ENCODE assay signal across 8 cellular contexts in genomic region chr5:95959964-95960801, GRCh38. TPM values are rescaled to one million over a fixed set of nuclear protein-coding genes. Genes with fewer than 3 reads are reported as not detected.
DNase-seq lines count a peak whose midpoint lies in the region; ATAC-seq and TF ChIP-seq lines count a peak whose summit lies in the region.

No MANE protein-coding gene starts in this region.

- H3K27ac Mint-ChIP-seq in activated CD8-positive, alpha-beta T cell treated with anti-CD3 and anti-CD28 coated beads, Interleukin-2, amount 10 ng/mL, durations not matched to agents 7 days and 5 days, result peak overlapping the region; percentile 84

- no peak for TF ChIP-seq RAD21 in HCT116 (IDR thresholded peaks at IDR 0.05; ENCODE audit: low read depth)

- H3K4me1 ChIP-seq in BE2C (no peaks in the 10 kb centered on the region), HCT116 (ENCODE audit: control insufficient read depth in 1 of 2, insufficient read depth in 2 of 2, low read length in 2 of 2) (peaks cover 21 to 48% of the 10 kb centered on the region in 2 experiments), osteoblast (ENCODE audit: insufficient read depth, low read length) (peaks cover 44% of the 10 kb centered on the region)

- no peak for TF ChIP-seq POLR2A in HCT116 (IDR thresholded peaks at IDR 0.05; ENCODE audit: borderline replicate concordance, extremely low read depth, insufficient read depth, insufficient read length)

- no peaks in the 10 kb centered on the region for H3K9me3 Mint-ChIP-seq in activated CD8-positive, alpha-beta T cell treated with anti-CD3 and anti-CD28 coated beads, Interleukin-2, amount 10 ng/mL, durations not matched to agents 7 days and 5 days (ENCODE audit: insufficient read depth)

- BruUV-seq in HCT116 (replicated peaks; lab: Mats Ljungman, UMichigan), result TSS peak; percentile 41

- H4K20me1 ChIP-seq in HCT116 (ENCODE audit: insufficient read depth) (no peaks in the 10 kb centered on the region), osteoblast (ENCODE audit: insufficient read depth, low read length) (peaks cover 58% of the 10 kb centered on the region)

- ATAC-seq in HCT116, result no peak
- no peak for ATAC-seq in activated CD8-positive, alpha-beta T cell treated with anti-CD3 and anti-CD28 coated beads, Interleukin-2, amount 10 ng/mL, durations not matched to agents 7 days and 5 days
- ATAC-seq in activated CD4-positive, CD25-positive, alpha-beta regulatory T cell treated with anti-CD3 and anti-CD28 coated beads, Interleukin-2, amount 50 U/mL, for 24 hours, result no peak

- H2AFZ ChIP-seq in HCT116 (ENCODE audit: low read depth, low read length, poor library complexity, severe bottlenecking), result no peak overlapping the region
- no peak overlapping the region for H2AFZ ChIP-seq in osteoblast (ENCODE audit: low read length)

- DNase-seq in BE2C, result no peak
- DNase-seq in HCT116 (ENCODE audit: low read depth, low spot score), result no peak
- no peak for DNase-seq in activated CD8-positive, alpha-beta T cell treated with anti-CD3 and anti-CD28 coated beads, Interleukin-2, amount 10 ng/mL, durations not matched to agents 7 days and 5 days
- peak; percentile 6 for DNase-seq in germinal center (ENCODE audit: low spot score)
- DNase-seq in osteoblast (ENCODE audit: insufficient read length, low spot score, missing footprints), result peak; percentile 60
- no peak for DNase-seq in GM19240 (ENCODE audit: insufficient read length, low spot score)
- DNase-seq in NCI-H345 treated with DMSO at 0.1 percent for 48 hours (lab: John Stamatoyannopoulos, UW; ENCODE audit: unreplicated experiment), result no peak

- peaks cover 43% of the 10 kb centered on the region for H3K79me2 ChIP-seq in HCT116 (ENCODE audit: insufficient read depth, low read length)
- peaks cover 64% of the 10 kb centered on the region for H3K79me2 ChIP-seq in osteoblast (ENCODE audit: insufficient read depth, low read length)

- H3K36me3 Mint-ChIP-seq in activated CD8-positive, alpha-beta T cell treated with anti-CD3 and anti-CD28 coated beads, Interleukin-2, amount 10 ng/mL, durations not matched to agents 7 days and 5 days (ENCODE audit: low read depth), result no peaks in the 10 kb centered on the region

- H3K4me2 ChIP-seq in HCT116 (ENCODE audit: low read length), result peak overlapping the region; percentile 92
- peak overlapping the region; percentile 93 for H3K4me2 ChIP-seq in osteoblast (ENCODE audit: insufficient read depth, low read length)

- H3K27me3 ChIP-seq in BE2C, result peaks cover 9% of the 10 kb centered on the region
- H3K27me3 ChIP-seq in HCT116 (ENCODE audit: insufficient read depth, low read length), result no peaks in the 10 kb centered on the region
- H3K27me3 ChIP-seq in osteoblast (ENCODE audit: insufficient read depth, low read length), result no peaks in the 10 kb centered on the region

- peak overlapping the region; percentile 85 for H3K9ac ChIP-seq in HCT116 (ENCODE audit: low read length)

- H3K4me3 ChIP-seq in BE2C (ENCODE audit: low read depth, low read length), result peak overlapping the region; percentile 79
- H3K4me3 ChIP-seq in HCT116 (replicated peaks in 1 of 2; ENCODE audit: low read depth in 1 of 2, low read length in 2 of 2), result peak overlapping the region; percentile 83 to 84
- H3K4me3 ChIP-seq in osteoblast (ENCODE audit: insufficient read depth, low read length), result peak overlapping the region; percentile 94

- H3K9me2 ChIP-seq in HCT116 (ENCODE audit: insufficient read depth), result no peaks in the 10 kb centered on the region

- peaks cover 45% of the 10 kb centered on the region for H3K4me1 Mint-ChIP-seq in activated CD8-positive, alpha-beta T cell treated with anti-CD3 and anti-CD28 coated beads, Interleukin-2, amount 10 ng/mL, durations not matched to agents 7 days and 5 days (ENCODE audit: low read depth)

- TF ChIP-seq CTCF in BE2C (IDR thresholded peaks at IDR 0.05; ENCODE audit: low read depth, low read length) (no peak), HCT116 (IDR thresholded peaks at IDR 0.05 in 2 of 3, conservative IDR thresholded peaks at IDR 0.05 in 1 of 3; ENCODE audit: borderline replicate concordance in 1 of 3, insufficient read depth in 1 of 3, low read depth in 2 of 3, low read length in 2 of 3) (no peak), osteoblast (IDR thresholded peaks at IDR 0.05; ENCODE audit: extremely low read depth, low read depth, low read length) (no peak)

- POLR2A ChIA-PET in HCT116 (lab: Charles Lee), result interaction anchor here (0.6 kb wide), 1 partner anchor 12 kb away, joined by 3 read pairs; no protein-coding TSS in a partner anchor
- POLR2A ChIA-PET in activated CD8-positive, alpha-beta T cell treated with anti-CD3 and anti-CD28 coated beads, Interleukin-2, amount 10 ng/mL, durations not matched to agents 7 days and 5 days (lab: Charles Lee), result interaction anchor here (0.5 to 2.5 kb wide), 2 partner anchors 10 to 116 kb away, joined by 3 to 10 read pairs; no protein-coding TSS in a partner anchor

- H3K36me3 ChIP-seq in BE2C, result no peaks in the 10 kb centered on the region
- H3K36me3 ChIP-seq in HCT116 (ENCODE audit: control insufficient read depth in 1 of 2, insufficient read depth in 2 of 2, low read length in 2 of 2), result no peaks in the 10 kb centered on the region
- peaks cover 5% of the 10 kb centered on the region for H3K36me3 ChIP-seq in osteoblast (ENCODE audit: insufficient read depth, low read length)

- CTCF ChIA-PET in HCT116 (lab: Charles Lee), result interaction anchor here (1.0 to 1.5 kb wide), 2 partner anchors 376 to 385 kb away, joined by 3 to 4 read pairs; no protein-coding TSS in a partner anchor
- CTCF ChIA-PET in activated CD8-positive, alpha-beta T cell treated with anti-CD3 and anti-CD28 coated beads, Interleukin-2, amount 10 ng/mL, durations not matched to agents 7 days and 5 days (lab: Charles Lee), result interaction anchor here (1.0 to 5.7 kb wide), 9 partner anchors 11 to 376 kb away, joined by 3 to 33 read pairs (median 3); no protein-coding TSS in a partner anchor

- peak overlapping the region; percentile 88 for H3K4me3 Mint-ChIP-seq in activated CD8-positive, alpha-beta T cell treated with anti-CD3 and anti-CD28 coated beads, Interleukin-2, amount 10 ng/mL, durations not matched to agents 7 days and 5 days

- RAD21 ChIA-PET in HCT116 (lab: Charles Lee; ENCODE audit: low non-redundant PET in 1 of 2, low total read pairs in 2 of 2, uncharacterized antibody in 2 of 2, unreplicated experiment in 2 of 2), result no interaction called here

- H3K27ac ChIP-seq in HCT116 (ENCODE audit: low read depth, low read length), result peak overlapping the region; percentile 84; the same call in 1 of the 2 replicates
- H3K27ac ChIP-seq in osteoblast (ENCODE audit: low read depth, low read length), result peak overlapping the region; percentile 96

- peaks cover 3% of the 10 kb centered on the region for H3K27me3 Mint-ChIP-seq in activated CD8-positive, alpha-beta T cell treated with anti-CD3 and anti-CD28 coated beads, Interleukin-2, amount 10 ng/mL, durations not matched to agents 7 days and 5 days (ENCODE audit: low read depth)

- H3K9me3 ChIP-seq in BE2C (no peaks in the 10 kb centered on the region), HCT116 (ENCODE audit: control insufficient read depth in 1 of 2, insufficient read depth in 1 of 2, low read depth in 1 of 2, low read length in 2 of 2) (no peaks in the 10 kb centered on the region), osteoblast (ENCODE audit: low read depth, low read length) (no peaks in the 10 kb centered on the region)

- intact Hi-C loops in HCT116 (cut with micrococcal nuclease), result loop anchor here (2.0 to 5.0 kb wide), 3 partner anchors 117 to 377 kb away; no protein-coding TSS in a partner anchor

TF ChIP-seq in HCT116, 20 proteins besides CTCF, POLR2A, EP300 and RAD21:
- TF ChIP-seq SRF (IDR thresholded peaks at IDR 0.05; ENCODE audit: low read depth) (no peak), CBX3 (IDR thresholded peaks at IDR 0.05; ENCODE audit: low read depth) (no peak), EZH2phosphoT487 (IDR thresholded peaks at IDR 0.05; ENCODE audit: borderline replicate concordance) (no peak), ATF3 (IDR thresholded peaks at IDR 0.05) (no peak), SIN3A (IDR thresholded peaks at IDR 0.05; ENCODE audit: low read depth) (no peak)
- TF ChIP-seq, protein P1, sequence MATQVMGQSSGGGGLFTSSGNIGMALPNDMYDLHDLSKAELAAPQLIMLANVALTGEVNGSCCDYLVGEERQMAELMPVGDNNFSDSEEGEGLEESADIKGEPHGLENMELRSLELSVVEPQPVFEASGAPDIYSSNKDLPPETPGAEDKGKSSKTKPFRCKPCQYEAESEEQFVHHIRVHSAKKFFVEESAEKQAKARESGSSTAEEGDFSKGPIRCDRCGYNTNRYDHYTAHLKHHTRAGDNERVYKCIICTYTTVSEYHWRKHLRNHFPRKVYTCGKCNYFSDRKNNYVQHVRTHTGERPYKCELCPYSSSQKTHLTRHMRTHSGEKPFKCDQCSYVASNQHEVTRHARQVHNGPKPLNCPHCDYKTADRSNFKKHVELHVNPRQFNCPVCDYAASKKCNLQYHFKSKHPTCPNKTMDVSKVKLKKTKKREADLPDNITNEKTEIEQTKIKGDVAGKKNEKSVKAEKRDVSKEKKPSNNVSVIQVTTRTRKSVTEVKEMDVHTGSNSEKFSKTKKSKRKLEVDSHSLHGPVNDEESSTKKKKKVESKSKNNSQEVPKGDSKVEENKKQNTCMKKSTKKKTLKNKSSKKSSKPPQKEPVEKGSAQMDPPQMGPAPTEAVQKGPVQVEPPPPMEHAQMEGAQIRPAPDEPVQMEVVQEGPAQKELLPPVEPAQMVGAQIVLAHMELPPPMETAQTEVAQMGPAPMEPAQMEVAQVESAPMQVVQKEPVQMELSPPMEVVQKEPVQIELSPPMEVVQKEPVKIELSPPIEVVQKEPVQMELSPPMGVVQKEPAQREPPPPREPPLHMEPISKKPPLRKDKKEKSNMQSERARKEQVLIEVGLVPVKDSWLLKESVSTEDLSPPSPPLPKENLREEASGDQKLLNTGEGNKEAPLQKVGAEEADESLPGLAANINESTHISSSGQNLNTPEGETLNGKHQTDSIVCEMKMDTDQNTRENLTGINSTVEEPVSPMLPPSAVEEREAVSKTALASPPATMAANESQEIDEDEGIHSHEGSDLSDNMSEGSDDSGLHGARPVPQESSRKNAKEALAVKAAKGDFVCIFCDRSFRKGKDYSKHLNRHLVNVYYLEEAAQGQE (IDR thresholded peaks at IDR 0.05; ENCODE audit: low read depth), result no peak

RNA-seq across cellular contexts. Expression of gene ELL2, which starts 1.5 kb away (rescaled TPM):
- 0.32 TPM for polyA plus RNA-seq in BE2C (2012; ENCODE audit: insufficient read depth, insufficient read length, low read depth)
- total RNA-seq in HCT116 (2021; ENCODE audit: unreplicated experiment) (29.8 TPM), osteoblast (113 and 123 TPM in 2 replicates)
- 11.8 and 11.9 TPM in 2 replicates for polyA plus RNA-seq in HCT116 (2012)
- total RNA-seq in activated CD8-positive, alpha-beta T cell treated with anti-CD3 and anti-CD28 coated beads, Interleukin-2, amount 10 ng/mL, durations not matched to agents 7 days and 5 days, result 10 to 100 TPM; 11.0 to 11.1 TPM

Comparison
In these comparisons a context has a peak if more than half of its experiments do, and no peak if none do; other contexts are left out.
1. DNase-seq: peak in germinal center (single experiment) and osteoblast (single experiment); none in BE2C (single experiment), HCT116 (single experiment), activated CD8-positive, alpha-beta T cell treated with anti-CD3 and anti-CD28 coated beads, Interleukin-2, amount 10 ng/mL, durations not matched to agents 7 days and 5 days (single experiment), GM19240 (single experiment) and NCI-H345 treated with DMSO at 0.1 percent for 48 hours (single experiment).
2. Peak in every context shown above with its lines, with median percentiles within 50 percentile points of each other: H3K4me3 ChIP-seq.